Comparison of ENCODE assay signal across 21 cellular contexts in genomic region chr10:15563161-15563715, GRCh38.
"Had no signal": no experiment of that assay in that cellular context is flagged by ENCODE, and none has a peak within 500 bp of the region (broad histone marks: within the 10 kb centered on the region; RNA-seq: fewer than 3 reads in every experiment).

No MANE protein-coding gene starts in this region.

- H3K9me3 ChIP-seq: esophagus muscularis mucosa, neutrophil, ovary, right atrium auricular region, sigmoid colon, stomach, thoracic aorta, transverse colon had no signal

- H3K27me3 ChIP-seq: esophagus muscularis mucosa, hepatocyte, neutrophil, ovary, right atrium auricular region, sigmoid colon, stomach, transverse colon had no signal

- H2AFZ ChIP-seq: hepatocyte had no signal

- H3K36me3 ChIP-seq: esophagus muscularis mucosa, neutrophil, ovary, right atrium auricular region, sigmoid colon, stomach, transverse colon had no signal

- DNase-seq: cortex of kidney; effector memory CD8-positive, alpha-beta T cell; foreskin melanocyte; head of caudate nucleus; mesendoderm; naive B cell; ovary; sigmoid colon; stimulated activated CD4-positive, alpha-beta T cell treated with anti-CD3 and anti-CD28 coated beads, Interleukin-2, amount 100 ng/mL, for 24 hours; stimulated activated CD4-positive, alpha-beta T cell treated with anti-CD3 and anti-CD28 coated beads, Interleukin-4, amount 100 ng/mL, for 4 hours; stimulated activated naive CD4-positive, alpha-beta T cell; stomach; substantia nigra; transverse colon had no signal

- ATAC-seq: effector memory CD8-positive, alpha-beta T cell had no signal

- H3K4me3 ChIP-seq: esophagus muscularis mucosa, hepatocyte, ovary, right atrium auricular region, sigmoid colon, skin epidermis, stomach, thoracic aorta, transverse colon had no signal

- H3K79me2 ChIP-seq: hepatocyte had no signal

- H3K27ac ChIP-seq: epithelial cell of prostate, esophagus muscularis mucosa, hepatocyte, neutrophil, ovary, right atrium auricular region, sigmoid colon, skin epidermis, stomach, transverse colon had no signal

- H3K4me2 ChIP-seq: hepatocyte had no signal

- H3K4me1 ChIP-seq: esophagus muscularis mucosa, right atrium auricular region, sigmoid colon, stomach, transverse colon had no signal
